In the genomic region with DNA sequence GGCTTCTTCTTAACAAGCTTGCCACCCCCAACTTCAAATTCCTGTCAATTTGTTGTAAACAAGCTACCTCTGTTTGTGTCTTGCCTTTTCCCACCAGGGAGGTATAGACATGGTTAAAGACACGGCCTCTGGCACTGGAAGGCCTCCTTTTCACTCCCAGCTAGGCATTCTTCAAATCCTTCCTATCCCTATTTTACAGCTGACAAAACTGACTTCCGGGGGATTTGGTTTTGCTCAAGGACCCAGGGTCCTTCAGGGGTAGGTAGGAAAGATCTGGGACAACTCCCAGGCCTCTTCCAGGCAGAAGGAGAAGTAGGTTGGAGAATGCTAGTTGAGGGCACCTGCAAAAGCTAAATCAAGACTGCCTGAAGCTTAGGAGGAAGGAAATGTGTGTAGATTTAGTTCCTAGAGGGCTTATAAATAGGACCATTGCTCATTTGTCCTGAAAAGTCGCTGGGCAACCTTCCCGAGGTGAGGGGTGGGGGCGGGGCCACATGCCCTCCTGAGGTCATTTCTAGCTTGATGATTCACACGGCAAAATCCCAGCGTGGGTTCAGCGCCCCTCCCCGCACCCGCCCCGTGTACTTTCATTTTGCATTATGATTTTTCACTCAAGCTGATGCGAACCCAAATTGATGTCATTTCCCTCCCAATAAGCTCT, we compare ENCODE assay signal across 8 cellular contexts. TPM values are rescaled to one million over a fixed set of nuclear protein-coding genes. Genes with fewer than 3 reads are reported as not detected.
DNase-seq lines count a peak whose midpoint lies in the region; ATAC-seq and TF ChIP-seq lines count a peak whose summit lies in the region.

No MANE protein-coding gene starts in this region.

- H3K27ac ChIP-seq in ascending aorta = peak overlapping the region; percentile 62 to 83
- H3K27ac ChIP-seq in OCI-LY7 (ENCODE audit: low read depth, low read length, poor library complexity, severe bottlenecking) = no peak overlapping the region

- intact Hi-C loops in ascending aorta (cut with DNase I) (loop anchor here (1.0 to 5.0 kb wide), 3 partner anchors 35 to 212 kb away; no protein-coding TSS in a partner anchor), OCI-LY7 (cut with micrococcal nuclease; ENCODE audit: unreplicated experiment) (no loop called here)

- H3K79me2 ChIP-seq in OCI-LY7 (ENCODE audit: insufficient read depth, low read depth, low read length) = no peaks in the 10 kb centered on the region

- H3K9me3 Mint-ChIP-seq in T-helper 2 cell treated with Interferon-gamma antibody and Interleukin-4, amounts not matched to agents 5 μg/mL and 100 μg/mL, for 36 hours = peaks cover 11% of the 10 kb centered on the region

- H3K4me3 ChIP-seq in ascending aorta (peak overlapping the region; percentile 34 to 56), kidney epithelial cell (ENCODE audit: low read depth, low read length) (peak overlapping the region; percentile 9), OCI-LY7 (ENCODE audit: low read depth, low read length, poor library complexity, severe bottlenecking) (no peak overlapping the region)

- POLR2A ChIA-PET in OCI-LY7 (lab: Charles Lee) = interaction anchor here (0.6 kb wide), 1 partner anchor 404 kb away, joined by 4 read pairs; no protein-coding TSS in a partner anchor

- peak overlapping the region; percentile 90 for H3K27ac Mint-ChIP-seq in T-helper 2 cell treated with Interferon-gamma antibody and Interleukin-4, amounts not matched to agents 5 μg/mL and 100 μg/mL, for 36 hours

- no peaks in the 10 kb centered on the region for H3K9me2 ChIP-seq in OCI-LY7 (ENCODE audit: insufficient read depth, low read length)

- H3K36me3 Mint-ChIP-seq in T-helper 2 cell treated with Interferon-gamma antibody and Interleukin-4, amounts not matched to agents 5 μg/mL and 100 μg/mL, for 36 hours (ENCODE audit: low read depth) = peaks cover 8% of the 10 kb centered on the region

- H3K4me1 ChIP-seq in ascending aorta = peaks cover 5 to 15% of the 10 kb centered on the region in 2 donors
- H3K4me1 ChIP-seq in OCI-LY7 (ENCODE audit: insufficient read depth, low read length, poor library complexity, severe bottlenecking) = no peaks in the 10 kb centered on the region

- peak overlapping the region; percentile 79 for H3K4me3 Mint-ChIP-seq in T-helper 2 cell treated with Interferon-gamma antibody and Interleukin-4, amounts not matched to agents 5 μg/mL and 100 μg/mL, for 36 hours

- H3K27me3 Mint-ChIP-seq in T-helper 2 cell treated with Interferon-gamma antibody and Interleukin-4, amounts not matched to agents 5 μg/mL and 100 μg/mL, for 36 hours (ENCODE audit: low read depth) = no peaks in the 10 kb centered on the region

- H3K4me2 ChIP-seq in OCI-LY7 (ENCODE audit: low read length) = no peak overlapping the region

- ATAC-seq in HG02763 (IDR thresholded peaks at IDR 0.05; ENCODE audit: unreplicated experiment) = peak; percentile 49

- no peaks in the 10 kb centered on the region for H4K20me1 ChIP-seq in OCI-LY7 (ENCODE audit: insufficient read depth, low read length)

- no peaks in the 10 kb centered on the region for H3K36me3 ChIP-seq in ascending aorta
- no peaks in the 10 kb centered on the region for H3K36me3 ChIP-seq in kidney epithelial cell (ENCODE audit: control insufficient read depth, insufficient read depth, low read length)
- H3K36me3 ChIP-seq in OCI-LY7 (ENCODE audit: insufficient read depth, low read length) = no peaks in the 10 kb centered on the region

- no peaks in the 10 kb centered on the region for H3K9me3 ChIP-seq in ascending aorta
- H3K9me3 ChIP-seq in OCI-LY7 (ENCODE audit: low read length) = no peaks in the 10 kb centered on the region

- DNase-seq in DMS153 (lab: John Stamatoyannopoulos, UW) (peak; percentile 12), ascending aorta (ENCODE audit: low spot score in 2 of 2) (peak; percentile 56 to 93), kidney epithelial cell (ENCODE audit: low read depth) (peak; percentile 47), hypothalamus (lab: John Stamatoyannopoulos, UW) (no peak), OCI-LY7 (ENCODE audit: low spot score) (no peak)
- peak; percentile 78 for DNase-seq in T-helper 2 cell treated with Interferon-gamma antibody and Interleukin-4, amounts not matched to agents 5 μg/mL and 100 μg/mL, for 36 hours (ENCODE audit: low spot score)
- DNase-seq in stimulated activated CD4-positive, alpha-beta T cell treated with anti-CD3 and anti-CD28 coated beads, Interleukin-2, amount 100 ng/mL, for 48 hours = peak; percentile 73 to 74

- H3K27me3 ChIP-seq in ascending aorta = no peaks in the 10 kb centered on the region
- no peaks in the 10 kb centered on the region for H3K27me3 ChIP-seq in kidney epithelial cell (ENCODE audit: control insufficient read depth, insufficient read depth, low read length)

- no peak for TF ChIP-seq CTCF in ascending aorta (IDR thresholded peaks at IDR 0.05)
- TF ChIP-seq CTCF in kidney epithelial cell (IDR thresholded peaks at IDR 0.05; ENCODE audit: insufficient read depth, low read length, poor library complexity, severe bottlenecking) = no peak
- no peak for TF ChIP-seq CTCF in OCI-LY7 (conservative IDR thresholded peaks at IDR 0.05; ENCODE audit: low read length)

- CTCF ChIA-PET in OCI-LY7 (lab: Charles Lee; ENCODE audit: unreplicated experiment) = interaction anchor here (0.6 kb wide), 1 partner anchor 43 kb away, joined by 4 read pairs; no protein-coding TSS in a partner anchor

- no TSS peak for BruUV-seq in OCI-LY7 (replicated peaks; lab: Mats Ljungman, UMichigan)

- H3K4me1 Mint-ChIP-seq in T-helper 2 cell treated with Interferon-gamma antibody and Interleukin-4, amounts not matched to agents 5 μg/mL and 100 μg/mL, for 36 hours (ENCODE audit: low read depth) = peaks cover 59% of the 10 kb centered on the region

- H2AFZ ChIP-seq in OCI-LY7 (ENCODE audit: low read length) = no peak overlapping the region

RNA-seq across cellular contexts. Expression of a gene that starts 36.3 kb away (rescaled TPM):
- total RNA-seq in ascending aorta (3.8 TPM), kidney epithelial cell (11.6 and 12.0 TPM in 2 replicates), OCI-LY7 (2022) (9.4 and 9.6 TPM in 2 replicates)
- total RNA-seq in OCI-LY7 (2014; rRNA removed; shearing (Covaris generic)) = 3.5 and 4.2 TPM in 2 replicates

Comparison
In these comparisons a context has a peak if more than half of its experiments do, and no peak if none do; other contexts are left out.
1. DNase-seq: peak in DMS153 (single experiment), T-helper 2 cell treated with Interferon-gamma antibody and Interleukin-4, amounts not matched to agents 5 μg/mL and 100 μg/mL, for 36 hours (single experiment), ascending aorta (2 of 2), kidney epithelial cell (single experiment) and stimulated activated CD4-positive, alpha-beta T cell treated with anti-CD3 and anti-CD28 coated beads, Interleukin-2, amount 100 ng/mL, for 48 hours (2 of 2); none in hypothalamus (0 of 51) and OCI-LY7 (single experiment).